In the genomic region with DNA sequence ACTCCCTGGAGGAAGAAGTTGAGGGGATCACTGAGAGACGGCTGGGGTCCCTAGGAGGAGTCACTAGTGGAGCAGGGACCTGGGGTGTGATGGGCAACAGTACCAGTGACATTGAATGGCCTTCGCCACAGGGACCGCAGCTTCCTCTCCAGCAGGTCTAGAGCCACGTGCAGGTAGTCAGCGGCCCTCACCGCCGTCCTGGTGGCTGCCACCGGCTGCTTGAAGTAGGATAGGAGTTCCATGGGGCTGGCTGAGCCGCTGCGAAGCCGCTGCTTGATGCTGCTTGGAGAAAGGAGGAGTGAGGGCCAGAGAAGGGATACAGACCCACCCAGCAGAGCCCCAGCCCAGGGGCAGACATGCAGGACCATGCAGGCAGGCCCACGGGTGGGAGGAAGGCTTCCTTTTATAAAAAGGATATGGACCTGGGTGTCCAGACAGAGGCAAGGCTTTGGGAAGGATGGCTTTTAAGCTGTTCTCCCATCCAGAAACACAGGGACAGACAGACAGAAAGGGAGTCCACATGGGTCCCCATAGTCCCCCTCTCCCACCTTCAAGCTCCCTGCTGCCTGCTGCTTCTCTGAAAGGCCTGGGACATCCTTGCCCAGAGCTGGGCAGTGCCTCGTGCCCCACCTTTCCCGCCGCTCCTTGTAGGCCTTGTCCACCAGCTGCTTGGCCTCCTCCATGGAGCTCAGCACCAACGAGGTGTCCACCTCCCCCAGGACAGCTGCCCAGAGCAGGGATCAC, we compare ENCODE assay signal across 18 cellular contexts. TPM values are rescaled to one million over a fixed set of nuclear protein-coding genes. Genes with fewer than 3 reads are reported as not detected.
DNase-seq lines count a peak whose midpoint lies in the region; ATAC-seq and TF ChIP-seq lines count a peak whose summit lies in the region.
"Had no signal": no experiment of that assay in that cellular context is flagged by ENCODE, and none has a peak within 500 bp of the region (broad histone marks: within the 10 kb centered on the region; RNA-seq: fewer than 3 reads in every experiment).

No MANE protein-coding gene starts in this region.

- peak overlapping the region in 2 of 8 donors; percentile 24 to 52 for H3K4me3 ChIP-seq in spleen
- H3K4me3 ChIP-seq: SJSA1 had no signal

- H3K36me3 ChIP-seq in spleen, result no peaks in the 10 kb centered on the region
- H3K36me3 ChIP-seq: heart right ventricle, pancreas, SJSA1, stomach had no signal

- POLR2A ChIA-PET in HEK293T (lab: Yijun Ruan, JAX), result no interaction called here

- no peaks in the 10 kb centered on the region for H3K9me3 ChIP-seq in spleen
- H3K9me3 ChIP-seq: heart right ventricle, pancreas, SJSA1, stomach had no signal

- CTCF ChIA-PET in activated CD8-positive, alpha-beta memory T cell treated with anti-CD3 and anti-CD28 coated beads, Interleukin-2, amount 10 ng/mL, durations not matched to agents 7 days and 5 days (lab: Charles Lee), result interaction anchor here (1.4 kb wide), 1 partner anchor 30 kb away, joined by 4 read pairs; no protein-coding TSS in a partner anchor
- CTCF ChIA-PET in HEK293T (lab: Yijun Ruan, JAX) (interaction anchor here (1.0 kb wide), 1 partner anchor 137 kb away, joined by 3 read pairs; the partner anchor contains the start of gene RNF43), Calu3 (lab: Charles Lee) (no interaction called here)

- 42 to 57% (median 48%) methylated on average over 8 to 16 of the region's 16 CpGs for WGBS in spleen, 5 donors

- no peak overlapping the region for H3K27ac Mint-ChIP-seq in activated CD8-positive, alpha-beta memory T cell treated with anti-CD3 and anti-CD28 coated beads, Interleukin-2, amount 10 ng/mL, durations not matched to agents 7 days and 5 days
- H3K27ac Mint-ChIP-seq in Calu3 (ENCODE audit: unreplicated experiment), result no peak overlapping the region
- no peak overlapping the region for H3K27ac Mint-ChIP-seq in activated T-cell treated with anti-CD3 and anti-CD28 coated beads, Interleukin-2, amount 50 U/mL, for 24 hours
- H3K27ac Mint-ChIP-seq: activated CD4-positive, alpha-beta memory T cell treated with anti-CD3 and anti-CD28 coated beads for 36 hours had no signal

- intact Hi-C loops in spleen (cut with DNase I; ENCODE audit: low total_unique reads) (no loop called here), Calu3 (cut with micrococcal nuclease; ENCODE audit: unreplicated experiment) (no loop called here)

- H3K9me3 Mint-ChIP-seq in activated CD8-positive, alpha-beta memory T cell treated with anti-CD3 and anti-CD28 coated beads, Interleukin-2, amount 10 ng/mL, durations not matched to agents 7 days and 5 days (ENCODE audit: low read depth), result no peaks in the 10 kb centered on the region
- H3K9me3 Mint-ChIP-seq in Calu3 (ENCODE audit: low read depth, unreplicated experiment), result no peaks in the 10 kb centered on the region
- H3K9me3 Mint-ChIP-seq in activated T-cell treated with anti-CD3 and anti-CD28 coated beads, Interleukin-2, amount 50 U/mL, for 24 hours, result no peaks in the 10 kb centered on the region
- H3K9me3 Mint-ChIP-seq: activated CD4-positive, alpha-beta memory T cell treated with anti-CD3 and anti-CD28 coated beads for 36 hours had no signal

- H3K27me3 Mint-ChIP-seq in activated CD8-positive, alpha-beta memory T cell treated with anti-CD3 and anti-CD28 coated beads, Interleukin-2, amount 10 ng/mL, durations not matched to agents 7 days and 5 days, result peaks cover 47% of the 10 kb centered on the region
- peaks cover 90% of the 10 kb centered on the region for H3K27me3 Mint-ChIP-seq in Calu3 (ENCODE audit: unreplicated experiment)
- peaks cover 33% of the 10 kb centered on the region for H3K27me3 Mint-ChIP-seq in activated T-cell treated with anti-CD3 and anti-CD28 coated beads, Interleukin-2, amount 50 U/mL, for 24 hours

- peak overlapping the region in 1 of 8 donors; percentile 22 for H3K27ac ChIP-seq in spleen
- H3K27ac ChIP-seq: pancreas, SJSA1 had no signal

- H3K4me1 ChIP-seq in spleen, result peaks cover 0 to 50% (median 12%) of the 10 kb centered on the region in 6 donors
- H3K4me1 ChIP-seq: SJSA1 had no signal

- no peak overlapping the region for H3K4me3 Mint-ChIP-seq in activated CD8-positive, alpha-beta memory T cell treated with anti-CD3 and anti-CD28 coated beads, Interleukin-2, amount 10 ng/mL, durations not matched to agents 7 days and 5 days
- H3K4me3 Mint-ChIP-seq in Calu3 (ENCODE audit: low read depth, unreplicated experiment), result no peak overlapping the region
- no peak overlapping the region for H3K4me3 Mint-ChIP-seq in activated T-cell treated with anti-CD3 and anti-CD28 coated beads, Interleukin-2, amount 50 U/mL, for 24 hours
- H3K4me3 Mint-ChIP-seq: activated CD4-positive, alpha-beta memory T cell treated with anti-CD3 and anti-CD28 coated beads for 36 hours had no signal

- H3K4me1 Mint-ChIP-seq in activated CD8-positive, alpha-beta memory T cell treated with anti-CD3 and anti-CD28 coated beads, Interleukin-2, amount 10 ng/mL, durations not matched to agents 7 days and 5 days, result peaks cover 5% of the 10 kb centered on the region
- H3K4me1 Mint-ChIP-seq in Calu3 (ENCODE audit: low read depth, unreplicated experiment), result no peaks in the 10 kb centered on the region
- peaks cover 4% of the 10 kb centered on the region for H3K4me1 Mint-ChIP-seq in activated T-cell treated with anti-CD3 and anti-CD28 coated beads, Interleukin-2, amount 50 U/mL, for 24 hours (ENCODE audit: low read depth)

- no peak for TF ChIP-seq POLR2A in spleen (IDR thresholded peaks at IDR 0.05)

- no peak for TF ChIP-seq CTCF in spleen (IDR thresholded peaks at IDR 0.05 in 8 of 11, conservative IDR thresholded peaks at IDR 0.05 in 3 of 11)
- TF ChIP-seq CTCF in Calu3 (IDR thresholded peaks at IDR 0.05; ENCODE audit: unreplicated experiment), result no peak

- peaks cover 0 to 48% (median 0%) of the 10 kb centered on the region in 7 donors for H3K27me3 ChIP-seq in spleen (replicated peaks in 1 of 7)

- DNase-seq in activated CD8-positive, alpha-beta memory T cell treated with anti-CD3 and anti-CD28 coated beads, Interleukin-2, amount 10 ng/mL, durations not matched to agents 7 days and 5 days, result no peak
- no peak for DNase-seq in activated CD8-positive, alpha-beta memory T cell treated with anti-CD3 and anti-CD28 coated beads, Interleukin-2, amount 50 U/mL, for 48 hours
- DNase-seq in HEK293T (ENCODE audit: extremely low spot score) (peak; percentile 6), spleen (peak; percentile 84), MV-4-11 (lab: John Stamatoyannopoulos, UW) (no peak), Calu3 (no peak)
- DNase-seq in activated T-cell treated with anti-CD3 and anti-CD28 coated beads, Interleukin-2, amount 50 U/mL, for 24 hours, result no peak
- DNase-seq: activated CD4-positive, alpha-beta memory T cell treated with anti-CD3 and anti-CD28 coated beads for 36 hours; activated gamma-delta T cell; KBM-7; midbrain; NCI-H1694 treated with DMSO at 0.1 percent for 48 hours; stomach had no signal

- no peaks in the 10 kb centered on the region for H3K36me3 Mint-ChIP-seq in activated CD8-positive, alpha-beta memory T cell treated with anti-CD3 and anti-CD28 coated beads, Interleukin-2, amount 10 ng/mL, durations not matched to agents 7 days and 5 days
- peaks cover 4% of the 10 kb centered on the region for H3K36me3 Mint-ChIP-seq in Calu3 (ENCODE audit: insufficient read depth, unreplicated experiment)
- H3K36me3 Mint-ChIP-seq in activated T-cell treated with anti-CD3 and anti-CD28 coated beads, Interleukin-2, amount 50 U/mL, for 24 hours (ENCODE audit: low read depth), result no peaks in the 10 kb centered on the region
- H3K36me3 Mint-ChIP-seq: activated CD4-positive, alpha-beta memory T cell treated with anti-CD3 and anti-CD28 coated beads for 36 hours had no signal

- no TSS peak for BruUV-seq in Calu3 (replicated peaks; lab: Mats Ljungman, UMichigan)

- peak; percentile 25 for ATAC-seq in activated CD8-positive, alpha-beta memory T cell treated with anti-CD3 and anti-CD28 coated beads, Interleukin-2, amount 10 ng/mL, durations not matched to agents 7 days and 5 days
- peak; percentile 16 for ATAC-seq in esophagus mucosa

TF ChIP-seq in HEK293T, 16 proteins besides CTCF, POLR2A, EP300 and RAD21 (continues in another document):
- TF ChIP-seq FOXA1 (IDR thresholded peaks at IDR 0.05) (no peak), SP1 (IDR thresholded peaks at IDR 0.05) (no peak), ZNF384 (IDR thresholded peaks at IDR 0.05) (no peak), FOXK2 (IDR thresholded peaks at IDR 0.05) (no peak), FOXM1 (IDR thresholded peaks at IDR 0.05; ENCODE audit: borderline replicate concordance) (no peak), LEF1 (IDR thresholded peaks at IDR 0.05; ENCODE audit: borderline replicate concordance) (no peak), ARNT (IDR thresholded peaks at IDR 0.05) (no peak), BHLHE40 (IDR thresholded peaks at IDR 0.05; ENCODE audit: borderline replicate concordance) (no peak), NFRKB (IDR thresholded peaks at IDR 0.05) (no peak), PKNOX1 (IDR thresholded peaks at IDR 0.05) (no peak), L3MBTL2 (conservative IDR thresholded peaks at IDR 0.05) (no peak), ELF4 (IDR thresholded peaks at IDR 0.05) (no peak), HDGF (IDR thresholded peaks at IDR 0.05; ENCODE audit: borderline replicate concordance) (no peak)

RNA-seq across cellular contexts. Expression of gene MPO, which starts 0.8 kb away (rescaled TPM):
- under 1 TPM in 1 of 2 experiments, not detected in 1; 0.09 TPM for total RNA-seq in activated CD8-positive, alpha-beta memory T cell treated with anti-CD3 and anti-CD28 coated beads, Interleukin-2, amount 10 ng/mL, durations not matched to agents 7 days and 5 days
- total RNA-seq in esophagus mucosa (not detected), spleen (10 to 100 TPM in 5 of 7 donors, 1 to 10 TPM in 2; 5.8 to 75.7 (median 15.2) TPM), Calu3 (2022) (not detected in 2 replicates)
- 1 to 10 TPM in 2 of 3 donors, under 1 TPM in 1; 0.52 to 2.2 (median 2.0) TPM for polyA plus RNA-seq in spleen
- total RNA-seq: SJSA1 had no signal
- polyA plus RNA-seq: AG04450 had no signal

RNA-seq across cellular contexts. Expression of gene LPO, which starts 41.5 kb away (rescaled TPM):
- total RNA-seq in activated CD8-positive, alpha-beta memory T cell treated with anti-CD3 and anti-CD28 coated beads, Interleukin-2, amount 10 ng/mL, durations not matched to agents 7 days and 5 days, result not detected
- total RNA-seq in esophagus mucosa (0.44 TPM), spleen (not detected), Calu3 (2022) (not detected in 2 replicates)
- polyA plus RNA-seq in spleen, result under 1 TPM; 0.02 to 0.10 (median 0.06) TPM
- total RNA-seq: activated CD4-positive, alpha-beta memory T cell treated with anti-CD3 and anti-CD28 coated beads for 36 hours; heart right ventricle; pancreas; SJSA1; stomach had no signal
- polyA plus RNA-seq: AG04450, heart right ventricle had no signal

RNA-seq across cellular contexts. Expression of gene TSPOAP1, which starts 48.7 kb away (rescaled TPM):
- 10 to 100 TPM; 25.6 to 66.3 TPM for total RNA-seq in activated CD8-positive, alpha-beta memory T cell treated with anti-CD3 and anti-CD28 coated beads, Interleukin-2, amount 10 ng/mL, durations not matched to agents 7 days and 5 days
- total RNA-seq in esophagus mucosa (2.6 TPM), spleen (10 to 100 TPM; 14.1 to 31.8 (median 18.5) TPM), Calu3 (2022) (not detected in 2 replicates)
- 10 to 100 TPM; 11.5 to 26.5 (median 24.3) TPM for polyA plus RNA-seq in spleen

Comparison
In these comparisons a context has a peak if more than half of its experiments do, and no peak if none do; other contexts are left out.
1. DNase-seq: peak in HEK293T (single experiment) and spleen (single experiment); none in activated CD8-positive, alpha-beta memory T cell treated with anti-CD3 and anti-CD28 coated beads, Interleukin-2, amount 10 ng/mL, durations not matched to agents 7 days and 5 days (single experiment), activated CD8-positive, alpha-beta memory T cell treated with anti-CD3 and anti-CD28 coated beads, Interleukin-2, amount 50 U/mL, for 48 hours (single experiment), MV-4-11 (single experiment), Calu3 (single experiment) and activated T-cell treated with anti-CD3 and anti-CD28 coated beads, Interleukin-2, amount 50 U/mL, for 24 hours (single experiment).